In genomic region chr2:112646102-112646719, GRCh38 we compare ENCODE assay signal across 8 cellular contexts. TPM values are rescaled to one million over a fixed set of nuclear protein-coding genes. Genes with fewer than 3 reads are reported as not detected.
DNase-seq lines count a peak whose midpoint lies in the region; ATAC-seq, FAIRE-seq and TF ChIP-seq lines count a peak whose summit lies in the region.

No MANE protein-coding gene starts in this region.

- 0% methylated on average over 9 of the region's 69 CpGs for WGBS in A549 (ENCODE audit: missing lambda C conversion rate)
- under 1% methylated on average over 13 of the region's 69 CpGs for WGBS in HepG2 (ENCODE audit: low lambda C conversion rate)

- CTCF ChIA-PET in A549 (lab: Yijun Ruan, JAX) (interaction anchor here (1.0 to 10.3 kb wide), 9 partner anchors 9 to 84 kb away, joined by 3 to 202 read pairs (median 6); no protein-coding TSS in a partner anchor), HepG2 (lab: Yijun Ruan, JAX; ENCODE audit: low intra/inter-chr PET ratio, low total read pairs) (interaction anchor here (1.0 to 1.1 kb wide), 2 partner anchors 45 to 78 kb away, joined by 3 read pairs; no protein-coding TSS in a partner anchor)

- DNase-seq in A549 (ENCODE audit: low read depth in 1 of 2, low spot score in 1 of 2) (no peak), RKO (ENCODE audit: low spot score) (peak; percentile 35), brain microvascular endothelial cell (no peak), HepG2 (ENCODE audit: low spot score) (no peak), HuH-7 (ENCODE audit: low spot score) (no peak)

- H3K9me3 ChIP-seq in A549 (no peaks in the 10 kb centered on the region), HepG2 (ENCODE audit: low read length) (no peaks in the 10 kb centered on the region)

- H3K4me2 ChIP-seq in A549, result peak overlapping the region; percentile 77
- peak overlapping the region; percentile 99 for H3K4me2 ChIP-seq in HepG2 (ENCODE audit: low read depth, low read length)

- H3K79me2 ChIP-seq in HepG2 (ENCODE audit: insufficient read depth, low read length), result peaks cover 50% of the 10 kb centered on the region

- H3K9ac ChIP-seq in HepG2 (ENCODE audit: insufficient read depth, low read depth, low read length), result peak overlapping the region; percentile 99

- H3K27ac ChIP-seq in A549 (peak overlapping the region; percentile 98 to 99), brain microvascular endothelial cell (peak overlapping the region; percentile 76), HepG2 (ENCODE audit: extremely low read length, insufficient read depth, low read length) (peak overlapping the region; percentile 92)

- BruUV-seq in HepG2 (replicated peaks; lab: Mats Ljungman, UMichigan), result no TSS peak

- H3K4me3 Mint-ChIP-seq in stimulated activated memory B cell treated with anti-CD40 and anti-IgM and Interleukin-4, amounts not matched to agents 10 μg/mL and 1 μg/mL and 100 μg/mL, for 72 hours, result peak overlapping the region; percentile 81

- H3K4me1 Mint-ChIP-seq in stimulated activated memory B cell treated with anti-CD40 and anti-IgM and Interleukin-4, amounts not matched to agents 10 μg/mL and 1 μg/mL and 100 μg/mL, for 72 hours, result peaks cover 49% of the 10 kb centered on the region

- H3K27me3 Mint-ChIP-seq in stimulated activated memory B cell treated with anti-CD40 and anti-IgM and Interleukin-4, amounts not matched to agents 10 μg/mL and 1 μg/mL and 100 μg/mL, for 72 hours, result no peaks in the 10 kb centered on the region

- POLR2A ChIA-PET in A549 (lab: Yijun Ruan, JAX) (interaction anchor here (0.6 to 5.5 kb wide), 12 partner anchors 9 to 79 kb away, joined by 3 to 68 read pairs (median 6); no protein-coding TSS in a partner anchor), HepG2 (lab: Yijun Ruan, JAX) (interaction anchor here (1.2 to 5.4 kb wide), 8 partner anchors 9 to 80 kb away, joined by 3 to 94 read pairs (median 26); partner anchors contain the start of gene CHCHD5)

- H4K20me1 ChIP-seq in HepG2 (ENCODE audit: insufficient read depth, low read length), result peaks cover 29% of the 10 kb centered on the region

- in situ Hi-C loops in brain microvascular endothelial cell (cut with HindIII; ENCODE audit: low pct_ligation_motif_present, low sequenced_read_pairs) (no loop called here), HepG2 (cut with HindIII; ENCODE audit: extremely low pct_ligation_motif_present, low pct_unique_long_range_greater_than_20kb) (no loop called here)

- no peak for TF ChIP-seq EP300 in A549 (IDR thresholded peaks at IDR 0.05)
- no peak for TF ChIP-seq EP300 in HepG2 (IDR thresholded peaks at IDR 0.05; ENCODE audit: low read depth in 2 of 2, low read length in 2 of 2)
- no peak for TF ChIP-seq EP300 in HepG2 (CRISPR knock-in tag; IDR thresholded peaks at IDR 0.05; ENCODE audit: borderline replicate concordance)

- H3K4me3 ChIP-seq in A549 (peak overlapping the region; percentile 98), brain microvascular endothelial cell (ENCODE audit: low read depth, low read length) (peak overlapping the region; percentile 97), HepG2 (replicated peaks in 1 of 3; ENCODE audit: insufficient read depth in 1 of 3, low read depth in 2 of 3, low read length in 3 of 3) (peak overlapping the region; percentile 92 to 97 (median 94))

- H3K27me3 ChIP-seq in brain microvascular endothelial cell (replicated peaks) (no peaks in the 10 kb centered on the region), HepG2 (ENCODE audit: control insufficient read depth in 1 of 2, insufficient read depth in 2 of 2, low read length in 2 of 2) (no peaks in the 10 kb centered on the region; a peak in 1 of 5 replicates)

- no peak for TF ChIP-seq POLR2A in A549 (IDR thresholded peaks at IDR 0.05; ENCODE audit: low read length)
- TF ChIP-seq POLR2A in HepG2 (IDR thresholded peaks at IDR 0.05; ENCODE audit: insufficient read depth in 1 of 2, low read depth in 2 of 2, low read length in 2 of 2), result no peak

- intact Hi-C loops in HepG2 (cut with micrococcal nuclease; ENCODE audit: unreplicated experiment), result no loop called here

- peaks cover 30% of the 10 kb centered on the region for H3K36me3 Mint-ChIP-seq in stimulated activated memory B cell treated with anti-CD40 and anti-IgM and Interleukin-4, amounts not matched to agents 10 μg/mL and 1 μg/mL and 100 μg/mL, for 72 hours

- H2AFZ ChIP-seq in HepG2 (ENCODE audit: low read length), result no peak overlapping the region

- no peak for TF ChIP-seq RAD21 in A549 (conservative IDR thresholded peaks at IDR 0.05 in 1 of 2, IDR thresholded peaks at IDR 0.05 in 1 of 2)
- peak; percentile 47; the same call in 1 of the 2 replicates for TF ChIP-seq RAD21 in HepG2 (CRISPR knock-in tag; IDR thresholded peaks at IDR 0.05)

- peak; percentile 11 to 23 for ATAC-seq in A549
- peak; percentile 28 for ATAC-seq in GM18517 (IDR thresholded peaks at IDR 0.05; ENCODE audit: unreplicated experiment)
- ATAC-seq in HG03103 (IDR thresholded peaks at IDR 0.05; ENCODE audit: low read depth, unreplicated experiment), result peak; percentile 12
- peak; percentile 9 for ATAC-seq in HepG2
- peak; percentile 31 for ATAC-seq in stimulated activated memory B cell treated with anti-CD40 and anti-IgM and Interleukin-4, amounts not matched to agents 10 μg/mL and 1 μg/mL and 100 μg/mL, for 72 hours

- H3K27ac Mint-ChIP-seq in stimulated activated memory B cell treated with anti-CD40 and anti-IgM and Interleukin-4, amounts not matched to agents 10 μg/mL and 1 μg/mL and 100 μg/mL, for 72 hours, result peak overlapping the region; percentile 83

- H3K4me1 ChIP-seq in A549 (peaks cover 40% of the 10 kb centered on the region), HepG2 (ENCODE audit: insufficient read depth, low read length) (peaks cover 80% of the 10 kb centered on the region)

- TF ChIP-seq CTCF in A549 (IDR thresholded peaks at IDR 0.05), result no peak
- TF ChIP-seq CTCF in brain microvascular endothelial cell (IDR thresholded peaks at IDR 0.05; ENCODE audit: low read depth, low read length, missing control alignments), result no peak
- no peak for TF ChIP-seq CTCF in HepG2 (CRISPR knock-in tag; IDR thresholded peaks at IDR 0.05)

- H3K36me3 ChIP-seq in brain microvascular endothelial cell (replicated peaks) (peaks cover 49% of the 10 kb centered on the region), HepG2 (replicated peaks in 1 of 2; ENCODE audit: control insufficient read depth in 1 of 2, insufficient read depth in 2 of 2, low read length in 2 of 2) (peaks cover 4 to 43% of the 10 kb centered on the region in 2 experiments)

- H3K9me3 Mint-ChIP-seq in stimulated activated memory B cell treated with anti-CD40 and anti-IgM and Interleukin-4, amounts not matched to agents 10 μg/mL and 1 μg/mL and 100 μg/mL, for 72 hours, result no peaks in the 10 kb centered on the region

- FAIRE-seq in A549 (lab: Jason Lieb, UNC) (no peak), HepG2 (lab: Jason Lieb, UNC) (no peak)

TF ChIP-seq in A549, 52 proteins besides CTCF, POLR2A, EP300 and RAD21 (continues in another document):
- TF ChIP-seq BHLHE40 (IDR thresholded peaks at IDR 0.05; ENCODE audit: low read depth, low read length) (no peak), ZSCAN20 (CRISPR knock-in tag; IDR thresholded peaks at IDR 0.05) (no peak), MAZ (IDR thresholded peaks at IDR 0.05; ENCODE audit: borderline replicate concordance, low read depth, low read length) (no peak), SREBF2 (IDR thresholded peaks at IDR 0.05) (no peak), ESRRA (IDR thresholded peaks at IDR 0.05; ENCODE audit: borderline replicate concordance, low read length) (no peak), ZC3H11A (IDR thresholded peaks at IDR 0.05) (no peak)

TF ChIP-seq in HepG2, 621 proteins besides CTCF, POLR2A, EP300 and RAD21 (continues in another document):
- peak; percentile 69 for TF ChIP-seq ZBTB14 (CRISPR knock-in tag; IDR thresholded peaks at IDR 0.05)

RNA-seq across cellular contexts. Expression of gene SLC20A1, which starts 0.5 kb away (rescaled TPM):
- 86.8 and 88.7 TPM in 2 replicates for polyA plus RNA-seq in A549 (2011; rRNA removed)
- 31.9 and 37.7 TPM in 2 replicates for polyA plus RNA-seq in A549 (2012; cell fraction: cytosol; rRNA removed)
- polyA plus RNA-seq in A549 (2012; cell fraction: nucleus; rRNA removed), result 51.1 and 68.2 TPM in 2 replicates
- 71.0 to 83.6 TPM (median 74.3 TPM) in 3 replicates for polyA plus RNA-seq in A549 (2017; fragmentation: RNase III; extraction: RNeasy Plus Mini Kit Qiagen cat#74134 plus additional on column Dnase treatment)
- 62.7 and 79.1 TPM in 2 replicates for polyA minus RNA-seq in A549 (2011; rRNA and poly(A)+ RNA removed)
- total RNA-seq in HepG2 (2016; rRNA removed; fragmentation: Illumina TruSeq; extraction: Trizol), result 60.1 and 85.9 TPM in 2 replicates
- 12.7 and 13.6 TPM in 2 replicates for total RNA-seq in HepG2 (2016; cell fraction: cytosol; rRNA removed; fragmentation: Illumina TruSeq; extraction: Trizol; ENCODE audit: low read depth)
- 58.0 and 89.3 TPM in 2 replicates for total RNA-seq in HepG2 (2016; cell fraction: insoluble cytoplasmic fraction; rRNA removed; fragmentation: Illumina TruSeq; extraction: Trizol)
- 41.9 and 44.0 TPM in 2 replicates for total RNA-seq in HepG2 (2016; cell fraction: membrane; rRNA removed; fragmentation: Illumina TruSeq; extraction: Trizol)
- total RNA-seq in HepG2 (2016; cell fraction: nucleus; rRNA removed; fragmentation: Illumina TruSeq; extraction: Trizol), result 130 and 144 TPM in 2 replicates
- polyA plus RNA-seq in HepG2 (2011; rRNA removed), result 54.0 and 70.6 TPM in 2 replicates
- polyA plus RNA-seq in HepG2 (2011; cell fraction: cytosol; rRNA removed), result 47.5 and 83.7 TPM in 2 replicates
- polyA plus RNA-seq in HepG2 (2011; cell fraction: nucleus; rRNA removed), result 80.6 and 124 TPM in 2 replicates
- 121 and 142 TPM in 2 replicates for polyA plus RNA-seq in HepG2 (2012)
- polyA plus RNA-seq in HepG2 (2016; cell fraction: cytosol; fragmentation: Illumina TruSeq; extraction: Trizol; ENCODE audit: low read depth), result 7.3 and 8.2 TPM in 2 replicates
- 42.8 and 44.4 TPM in 2 replicates for polyA plus RNA-seq in HepG2 (2016; cell fraction: insoluble cytoplasmic fraction; fragmentation: Illumina TruSeq; extraction: Trizol; ENCODE audit: low read depth)
- polyA plus RNA-seq in HepG2 (2016; cell fraction: membrane; fragmentation: Illumina TruSeq; extraction: Trizol; ENCODE audit: low read depth), result 21.0 and 21.5 TPM in 2 replicates
- 155 and 157 TPM in 2 replicates for polyA plus RNA-seq in HepG2 (2016; cell fraction: nucleus; fragmentation: Illumina TruSeq; extraction: Trizol; ENCODE audit: insufficient read depth, low read depth)
- 36.0 and 75.9 TPM in 2 replicates for polyA minus RNA-seq in HepG2 (2011; rRNA and poly(A)+ RNA removed; ENCODE audit: low replicate concordance)
- polyA minus RNA-seq in HepG2 (2011; cell fraction: cytosol; rRNA and poly(A)+ RNA removed), result 63.7 and 90.7 TPM in 2 replicates
- 154 and 209 TPM in 2 replicates for polyA minus RNA-seq in HepG2 (2011; cell fraction: nucleus; rRNA and poly(A)+ RNA removed)

Comparison
In these comparisons a context has a peak if more than half of its experiments do, and no peak if none do; other contexts are left out.
1. Of the 38 proteins assayed by ChIP-seq in both HepG2 and A549: peak only in HepG2: RAD21; only in A549: PHF8; in both: KDM5A, MAX and MYC; in neither: 32; mixed calls (peak in some experiments, not most) for 1.